In genomic region chr22:41661088-41661487, GRCh38 we compare ENCODE assay signal across 1 cellular context.
TF ChIP-seq lines count a peak whose summit lies in the region.

No MANE protein-coding gene starts in this region.

TF ChIP-seq in SK-N-SH, 30 proteins besides CTCF, POLR2A, EP300 and RAD21 (continued from another document):
- TF ChIP-seq ZBTB33 (IDR thresholded peaks at IDR 0.05; ENCODE audit: borderline replicate concordance, low read depth) (no peak), NRF1 (IDR thresholded peaks at IDR 0.05; ENCODE audit: low read depth, low read length) (no peak), NFIC (IDR thresholded peaks at IDR 0.05; ENCODE audit: borderline replicate concordance) (no peak), GABPA (IDR thresholded peaks at IDR 0.05; ENCODE audit: low read depth) (no peak), TCF12 (IDR thresholded peaks at IDR 0.05) (no peak), FOXJ3 (CRISPR knock-in tag; IDR thresholded peaks at IDR 0.05) (no peak), USF1 (IDR thresholded peaks at IDR 0.05; ENCODE audit: borderline replicate concordance, low read depth) (no peak), SIN3A (IDR thresholded peaks at IDR 0.05; ENCODE audit: borderline replicate concordance, low read depth, low read length) (no peak), MXI1 (IDR thresholded peaks at IDR 0.05; ENCODE audit: low read depth, low read length) (no peak), ELF1 (IDR thresholded peaks at IDR 0.05) (no peak), YY1 (IDR thresholded peaks at IDR 0.05; ENCODE audit: low read depth) (no peak)
